22 cellular contexts compared by ENCODE assay signal in the genomic region with DNA sequence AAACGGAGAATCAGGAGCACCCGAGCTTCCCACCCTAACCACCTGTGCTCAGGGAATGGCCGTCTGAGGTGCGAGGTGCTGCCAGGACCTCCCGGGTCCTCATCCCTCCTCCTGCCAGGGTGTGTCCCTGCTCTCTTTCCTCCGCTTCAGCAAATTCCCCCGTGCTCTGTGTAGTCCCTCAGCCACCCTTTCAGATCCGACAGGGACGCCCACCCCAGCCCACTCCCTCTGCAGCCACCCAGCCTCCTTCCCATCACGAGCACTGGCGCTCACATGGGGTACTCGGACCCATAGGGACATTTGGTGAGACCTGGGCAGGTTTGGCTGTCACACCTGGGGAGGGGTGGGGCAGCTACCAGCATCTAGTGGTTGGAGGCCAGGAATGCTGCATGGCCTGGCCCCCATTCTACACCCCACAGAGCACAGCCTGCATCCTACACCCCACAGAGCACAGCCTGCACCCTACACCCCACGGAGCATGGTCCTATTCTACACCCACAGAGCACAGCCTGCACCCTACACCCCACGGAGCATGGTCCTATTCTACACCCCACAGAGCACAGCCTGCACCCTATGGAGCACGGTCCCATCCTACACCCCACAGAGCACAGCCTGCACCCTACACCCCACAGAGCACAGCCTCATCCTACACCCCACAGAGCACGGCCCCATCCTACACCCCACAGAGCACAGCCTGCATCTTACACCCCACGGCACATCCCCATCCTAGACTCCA. TPM values are rescaled to one million over a fixed set of nuclear protein-coding genes. Genes with fewer than 3 reads are reported as not detected.
"Had no signal": no experiment of that assay in that cellular context is flagged by ENCODE, and none has a peak within 500 bp of the region (broad histone marks: within the 10 kb centered on the region; RNA-seq: fewer than 3 reads in every experiment).

No MANE protein-coding gene starts in this region.

- FAIRE-seq: endometrium, frontal cortex, pancreas had no signal

- H3K27me3 ChIP-seq: thyroid gland, upper lobe of left lung, uterus had no signal

- H3K9me3 ChIP-seq: pancreas, prostate gland, thyroid gland, uterus had no signal

- H3K4me1 ChIP-seq: heart left ventricle, pancreas, prostate gland, suprapubic skin, thyroid gland, upper lobe of left lung, uterus had no signal

- DNase-seq: effector memory CD4-positive, alpha-beta T cell; hippocampal formation; kidney glomerular epithelial cell; mesenchymal stem cell; naive thymus-derived CD4-positive, alpha-beta T cell; occipital lobe; retina; stimulated activated naive CD4-positive, alpha-beta T cell; thyroid gland; uterus had no signal

- ATAC-seq: esophagus mucosa; left lobe of liver; naive thymus-derived CD4-positive, alpha-beta T cell; pancreas; sciatic nerve had no signal

- H3K36me3 ChIP-seq: heart left ventricle, pancreas, prostate gland, suprapubic skin, thyroid gland, upper lobe of left lung, uterus had no signal

- H3K4me3 ChIP-seq: heart left ventricle, lung, pancreas, prostate gland, skin epidermis, suprapubic skin, thyroid gland, upper lobe of left lung, uterus had no signal

- H3K27ac ChIP-seq: heart left ventricle, pancreas, prostate gland, skin epidermis, suprapubic skin, thyroid gland, upper lobe of left lung, uterus had no signal

RNA-seq across cellular contexts. Expression of a gene that starts 12.7 kb away (rescaled TPM):
- total RNA-seq: esophagus mucosa; left lobe of liver; naive thymus-derived CD4-positive, alpha-beta T cell; sciatic nerve; suprapubic skin had no signal
- polyA plus RNA-seq: heart left ventricle; naive thymus-derived CD4-positive, alpha-beta T cell had no signal
